Comparison of ENCODE assay signal across 8 cellular contexts in the genomic region with DNA sequence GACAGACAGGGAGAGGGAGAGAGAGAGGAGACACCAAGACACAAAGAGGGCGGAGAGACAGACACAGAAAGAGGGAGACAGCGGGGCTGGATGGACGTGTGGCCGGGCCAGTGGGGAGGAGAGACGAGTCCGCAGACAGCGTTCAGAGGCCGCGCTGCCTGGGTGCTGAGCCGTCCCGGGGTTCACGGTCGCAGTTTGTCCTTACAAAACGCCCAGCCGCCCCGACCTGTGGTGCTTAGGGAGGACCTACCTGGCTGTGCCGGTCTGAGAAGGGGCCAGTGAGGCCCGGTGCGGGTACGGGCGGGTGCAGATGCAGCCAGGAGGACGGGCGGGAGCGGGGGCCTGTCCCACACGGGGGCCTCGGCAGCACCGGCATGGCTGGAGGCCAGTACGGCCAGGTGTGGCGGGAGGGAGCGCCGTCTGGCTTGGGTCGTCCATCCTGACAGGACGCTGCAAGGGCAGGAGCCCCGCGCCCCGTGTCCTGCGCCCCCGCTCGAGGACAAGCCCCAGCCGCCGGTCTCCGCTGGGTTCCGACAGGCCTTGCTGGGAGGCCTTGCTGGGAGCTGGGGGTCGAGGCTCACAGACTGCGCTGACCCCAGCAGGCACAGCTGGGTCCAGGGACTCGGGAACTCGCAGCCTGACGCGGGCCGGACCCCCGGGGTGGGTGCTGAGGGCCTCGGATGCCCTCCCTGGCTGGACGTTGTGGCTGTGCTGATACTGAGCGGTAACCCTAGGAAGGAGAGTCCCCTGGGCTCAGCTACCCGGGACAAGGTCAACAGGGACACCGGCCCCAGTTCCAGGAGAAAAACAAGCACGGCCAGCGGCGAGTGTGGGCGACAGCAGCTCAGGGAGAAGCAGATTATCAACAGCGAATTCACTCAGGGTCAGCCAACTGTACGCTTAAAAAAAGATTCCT. TPM values are rescaled to one million over a fixed set of nuclear protein-coding genes. Genes with fewer than 3 reads are reported as not detected.
DNase-seq lines count a peak whose midpoint lies in the region; TF ChIP-seq lines count a peak whose summit lies in the region.

No MANE protein-coding gene starts in this region.

- no peak for TF ChIP-seq CTCF in osteocyte (IDR thresholded peaks at IDR 0.05)

- DNase-seq in activated naive CD4-positive, alpha-beta T cell treated with anti-CD3 and anti-CD28 coated beads for 36 hours, result peak; percentile 20
- no peak for DNase-seq in activated naive CD4-positive, alpha-beta T cell treated with anti-CD3 and anti-CD28 coated beads, Interleukin-2, amount 50 U/mL, for 16 hours
- DNase-seq in activated T-cell treated with anti-CD3 and anti-CD28 coated beads, Interleukin-2, amount 50 U/mL, for 24 hours, result peak; percentile 63
- peak; percentile 36 for DNase-seq in globus pallidus (ENCODE audit: low spot score)
- peak; percentile 87 for DNase-seq in osteocyte (ENCODE audit: extremely low spot score, unreplicated experiment)
- no peak for DNase-seq in hippocampal formation (lab: John Stamatoyannopoulos, UW)
- DNase-seq in stimulated activated CD4-positive, alpha-beta T cell treated with anti-CD3 and anti-CD28 coated beads, Interleukin-4, amount 100 ng/mL, for 24 hours, result no peak

- H3K9me3 Mint-ChIP-seq in activated naive CD4-positive, alpha-beta T cell treated with anti-CD3 and anti-CD28 coated beads for 36 hours, result peaks cover 9% of the 10 kb centered on the region
- H3K9me3 Mint-ChIP-seq in activated T-cell treated with anti-CD3 and anti-CD28 coated beads, Interleukin-2, amount 50 U/mL, for 24 hours, result peaks cover 14% of the 10 kb centered on the region
- no peaks in the 10 kb centered on the region for H3K9me3 Mint-ChIP-seq in osteocyte (ENCODE audit: unreplicated experiment)

- peak overlapping the region; percentile 74 for H3K4me3 Mint-ChIP-seq in activated naive CD4-positive, alpha-beta T cell treated with anti-CD3 and anti-CD28 coated beads for 36 hours
- H3K4me3 Mint-ChIP-seq in activated T-cell treated with anti-CD3 and anti-CD28 coated beads, Interleukin-2, amount 50 U/mL, for 24 hours, result peak overlapping the region; percentile 66
- peak overlapping the region; percentile 68 for H3K4me3 Mint-ChIP-seq in osteocyte (ENCODE audit: unreplicated experiment)

- CTCF ChIA-PET in activated naive CD4-positive, alpha-beta T cell treated with anti-CD3 and anti-CD28 coated beads for 36 hours (lab: Charles Lee), result no interaction called here

- intact Hi-C loops in activated naive CD4-positive, alpha-beta T cell treated with anti-CD3 and anti-CD28 coated beads for 36 hours (cut with micrococcal nuclease), result loop anchor here (1.0 to 5.0 kb wide), 4 partner anchors 41 to 338 kb away; partner anchors contain the start of genes DCUN1D2, LAMP1 and PCID2

- peaks cover 12% of the 10 kb centered on the region; the same call in 1 of the 2 replicates for H3K4me1 ChIP-seq in HUES64 (ENCODE audit: insufficient read depth, low read length)

- H3K36me3 Mint-ChIP-seq in activated naive CD4-positive, alpha-beta T cell treated with anti-CD3 and anti-CD28 coated beads for 36 hours (ENCODE audit: low read depth), result peaks cover 1% of the 10 kb centered on the region
- H3K36me3 Mint-ChIP-seq in activated T-cell treated with anti-CD3 and anti-CD28 coated beads, Interleukin-2, amount 50 U/mL, for 24 hours (ENCODE audit: low read depth), result no peaks in the 10 kb centered on the region
- H3K36me3 Mint-ChIP-seq in osteocyte (ENCODE audit: unreplicated experiment), result no peaks in the 10 kb centered on the region

- H3K36me3 ChIP-seq in HUES64 (ENCODE audit: insufficient read depth, low read length), result no peaks in the 10 kb centered on the region

- H3K27me3 ChIP-seq in HUES64 (ENCODE audit: insufficient read depth, low read length), result peaks cover 24% of the 10 kb centered on the region

- peak overlapping the region; percentile 61; the same call in 1 of the 2 replicates for H3K27ac ChIP-seq in HUES64 (ENCODE audit: low read depth, low read length)

- peaks cover 17% of the 10 kb centered on the region for H3K4me1 Mint-ChIP-seq in activated naive CD4-positive, alpha-beta T cell treated with anti-CD3 and anti-CD28 coated beads for 36 hours (ENCODE audit: low read depth)
- H3K4me1 Mint-ChIP-seq in activated T-cell treated with anti-CD3 and anti-CD28 coated beads, Interleukin-2, amount 50 U/mL, for 24 hours (ENCODE audit: low read depth), result peaks cover 24% of the 10 kb centered on the region
- peaks cover 24% of the 10 kb centered on the region for H3K4me1 Mint-ChIP-seq in osteocyte (ENCODE audit: unreplicated experiment)

- H3K27me3 Mint-ChIP-seq in activated naive CD4-positive, alpha-beta T cell treated with anti-CD3 and anti-CD28 coated beads for 36 hours (ENCODE audit: low read depth), result peaks cover 4% of the 10 kb centered on the region
- peaks cover 14% of the 10 kb centered on the region for H3K27me3 Mint-ChIP-seq in activated T-cell treated with anti-CD3 and anti-CD28 coated beads, Interleukin-2, amount 50 U/mL, for 24 hours
- no peaks in the 10 kb centered on the region for H3K27me3 Mint-ChIP-seq in osteocyte (ENCODE audit: unreplicated experiment)

- peak overlapping the region; percentile 10 for H3K27ac Mint-ChIP-seq in activated naive CD4-positive, alpha-beta T cell treated with anti-CD3 and anti-CD28 coated beads for 36 hours
- H3K27ac Mint-ChIP-seq in activated T-cell treated with anti-CD3 and anti-CD28 coated beads, Interleukin-2, amount 50 U/mL, for 24 hours, result peak overlapping the region; percentile 76
- peak overlapping the region; percentile 87 for H3K27ac Mint-ChIP-seq in osteocyte (ENCODE audit: unreplicated experiment)

- H3K4me3 ChIP-seq in HUES64 (ENCODE audit: low read length), result peak overlapping the region; percentile 57

- no peaks in the 10 kb centered on the region for H3K9me3 ChIP-seq in HUES64 (ENCODE audit: insufficient read depth, low read depth, low read length)

- H3K9ac ChIP-seq in HUES64 (ENCODE audit: low read depth, low read length), result peak overlapping the region; percentile 16

- 4% methylated on average over 62 of the region's 62 CpGs for WGBS in HUES64

RNA-seq across cellular contexts. Expression of gene PROZ, which starts 5.3 kb away (rescaled TPM):
- not detected for total RNA-seq in activated naive CD4-positive, alpha-beta T cell treated with anti-CD3 and anti-CD28 coated beads for 36 hours
- not detected for polyA plus RNA-seq in HUES64 (2013, experiment 1 of 2)
- polyA plus RNA-seq in HUES64 (2013, experiment 2 of 2), result not detected
- not detected in 2 replicates for total RNA-seq in osteocyte

RNA-seq across cellular contexts. Expression of gene F10, which starts 30.6 kb away (rescaled TPM):
- total RNA-seq in activated naive CD4-positive, alpha-beta T cell treated with anti-CD3 and anti-CD28 coated beads for 36 hours, result not detected
- polyA plus RNA-seq in HUES64 (2013, experiment 1 of 2), result 2.9 TPM
- polyA plus RNA-seq in HUES64 (2013, experiment 2 of 2), result 5.8 TPM
- 1.8 and 2.0 TPM in 2 replicates for total RNA-seq in osteocyte

RNA-seq across cellular contexts. Expression of gene F7, which starts 47.6 kb away (rescaled TPM):
- under 1 TPM; 0.35 to 0.62 TPM for total RNA-seq in activated naive CD4-positive, alpha-beta T cell treated with anti-CD3 and anti-CD28 coated beads for 36 hours
- 0.75 TPM for polyA plus RNA-seq in HUES64 (2013, experiment 1 of 2)
- 0.44 TPM for polyA plus RNA-seq in HUES64 (2013, experiment 2 of 2)
- total RNA-seq in osteocyte, result not detected in 2 replicates

RNA-seq across cellular contexts. Expression of gene PCID2, which starts 55.3 kb away (rescaled TPM):
- total RNA-seq in activated naive CD4-positive, alpha-beta T cell treated with anti-CD3 and anti-CD28 coated beads for 36 hours, result 10 to 100 TPM; 63.5 to 67.1 TPM
- 50.2 TPM for polyA plus RNA-seq in HUES64 (2013, experiment 1 of 2)
- 53.3 TPM for polyA plus RNA-seq in HUES64 (2013, experiment 2 of 2)
- total RNA-seq in osteocyte, result 47.9 and 48.1 TPM in 2 replicates

RNA-seq across cellular contexts. Expression of gene CUL4A, which starts 56.3 kb away (rescaled TPM):
- total RNA-seq in activated naive CD4-positive, alpha-beta T cell treated with anti-CD3 and anti-CD28 coated beads for 36 hours, result 10 to 100 TPM; 58.9 to 59.4 TPM
- polyA plus RNA-seq in HUES64 (2013, experiment 1 of 2), result 79.7 TPM
- polyA plus RNA-seq in HUES64 (2013, experiment 2 of 2), result 75.7 TPM
- total RNA-seq in osteocyte, result 76.7 and 77.3 TPM in 2 replicates

Comparison
In these comparisons a context has a peak if more than half of its experiments do, and no peak if none do; other contexts are left out.
1. DNase-seq: peak in activated naive CD4-positive, alpha-beta T cell treated with anti-CD3 and anti-CD28 coated beads for 36 hours (single experiment), activated T-cell treated with anti-CD3 and anti-CD28 coated beads, Interleukin-2, amount 50 U/mL, for 24 hours (single experiment), globus pallidus (single experiment) and osteocyte (single experiment); none in activated naive CD4-positive, alpha-beta T cell treated with anti-CD3 and anti-CD28 coated beads, Interleukin-2, amount 50 U/mL, for 16 hours (single experiment), hippocampal formation (0 of 2) and stimulated activated CD4-positive, alpha-beta T cell treated with anti-CD3 and anti-CD28 coated beads, Interleukin-4, amount 100 ng/mL, for 24 hours (single experiment).
2. H3K27ac Mint-ChIP-seq: peak in every context shown above with its lines; median percentile 87 in osteocyte; 76 in activated T-cell treated with anti-CD3 and anti-CD28 coated beads, Interleukin-2, amount 50 U/mL, for 24 hours; 10 in activated naive CD4-positive, alpha-beta T cell treated with anti-CD3 and anti-CD28 coated beads for 36 hours.
3. Peak in every context shown above with its lines, with median percentiles within 50 percentile points of each other: H3K4me3 Mint-ChIP-seq.